ENCODE assay signal across 8 cellular contexts in the genomic region with DNA sequence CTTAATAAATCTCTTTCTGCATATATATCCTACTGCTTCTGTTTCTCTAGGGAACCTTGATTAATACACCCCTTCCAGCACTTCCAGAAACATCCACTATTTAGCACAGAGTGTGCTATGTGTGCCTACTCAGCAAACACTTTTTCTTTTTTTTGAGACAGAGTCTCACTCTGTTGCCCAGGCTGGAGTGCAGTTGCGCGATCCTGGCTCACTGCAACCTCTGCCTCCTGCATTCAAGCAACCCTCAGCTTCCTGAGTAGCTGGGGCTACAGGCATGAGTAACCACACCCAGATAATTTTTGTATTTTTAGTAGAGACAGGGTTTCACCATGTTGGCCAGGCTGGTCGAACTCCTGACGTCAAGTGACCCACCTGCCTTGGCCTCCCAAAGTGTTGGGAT.
"Had no signal": no experiment of that assay in that cellular context is flagged by ENCODE, and none has a peak within 500 bp of the region (broad histone marks: within the 10 kb centered on the region; RNA-seq: fewer than 3 reads in every experiment).

No MANE protein-coding gene starts in this region.

- ATAC-seq: HCT116, K562 had no signal

- H3K27ac ChIP-seq: GM23248 had no signal

- H3K36me3 ChIP-seq: HAP-1 had no signal

- H3K4me3 ChIP-seq: GM23248, HAP-1, K562 had no signal

- H2AFZ ChIP-seq: GM23248 had no signal

- DNase-seq: GM23248, GOT3, H7, HFFc6, IMR-90 had no signal

- H3K9me3 ChIP-seq: HAP-1 had no signal
